In the genomic region with DNA sequence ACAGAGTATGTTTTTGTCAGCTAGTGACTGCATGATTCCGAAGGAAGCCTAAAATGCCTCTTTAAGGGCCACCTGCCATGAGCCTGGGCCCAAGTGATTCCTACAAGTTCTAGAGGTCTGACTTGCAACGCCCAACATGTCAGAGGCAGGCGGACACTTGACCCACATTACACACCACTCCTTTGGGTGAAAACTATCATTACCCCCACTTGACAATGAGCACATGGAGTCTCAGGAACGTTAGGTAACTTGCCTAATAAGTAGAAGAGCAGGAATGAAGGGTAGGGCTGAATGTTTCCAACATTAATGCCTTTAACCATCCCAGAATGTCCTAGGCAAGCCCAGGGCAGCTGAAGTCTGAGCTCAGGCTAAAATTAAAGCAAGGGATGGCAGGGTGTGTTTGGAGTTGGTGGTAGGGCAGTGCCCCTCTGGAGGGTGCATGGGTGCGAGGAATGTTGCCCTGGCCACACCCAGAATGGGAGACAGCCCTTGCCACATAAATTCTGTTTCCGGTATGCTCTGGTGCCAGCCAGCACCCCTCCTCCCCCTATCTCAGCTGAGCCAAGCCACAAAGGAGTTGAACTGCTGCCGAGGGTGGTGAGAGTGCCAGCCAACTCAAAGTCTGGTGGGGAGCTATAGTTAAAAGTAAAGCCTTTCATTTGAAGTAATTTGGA, we compare ENCODE assay signal across 10 cellular contexts. TPM values are rescaled to one million over a fixed set of nuclear protein-coding genes. Genes with fewer than 3 reads are reported as not detected.
DNase-seq lines count a peak whose midpoint lies in the region; ATAC-seq and TF ChIP-seq lines count a peak whose summit lies in the region.
"Had no signal": no experiment of that assay in that cellular context is flagged by ENCODE, and none has a peak within 500 bp of the region (broad histone marks: within the 10 kb centered on the region; RNA-seq: fewer than 3 reads in every experiment).

No MANE protein-coding gene starts in this region.

- H3K4me1 Mint-ChIP-seq in CD8-positive, alpha-beta memory T cell: peaks cover 41 to 66% (median 50%) of the 10 kb centered on the region in 3 donors
- peaks cover 12% of the 10 kb centered on the region for H3K4me1 Mint-ChIP-seq in chondrocyte (ENCODE audit: low read depth)
- H3K4me1 Mint-ChIP-seq in stimulated activated memory B cell treated with anti-CD40 and anti-IgM and Interleukin-4, amounts not matched to agents 10 μg/mL and 1 μg/mL and 100 μg/mL, for 72 hours: peaks cover 22% of the 10 kb centered on the region

- POLR2A ChIA-PET in CD8-positive, alpha-beta memory T cell (lab: Charles Lee): interaction anchor here (0.6 to 0.9 kb wide), 2 partner anchors 13 to 25 kb away, joined by 3 to 4 read pairs; no protein-coding TSS in a partner anchor

- ATAC-seq in omental fat pad (ENCODE audit: low FRiP score) (peak; percentile 51), HG03439 (IDR thresholded peaks at IDR 0.05; ENCODE audit: unreplicated experiment) (no peak)
- ATAC-seq in stimulated activated memory B cell treated with anti-CD40 and anti-IgM and Interleukin-4, amounts not matched to agents 10 μg/mL and 1 μg/mL and 100 μg/mL, for 72 hours: no peak
- ATAC-seq: activated CD4-positive, alpha-beta T cell treated with anti-CD3 and anti-CD28 coated beads for 36 hours had no signal

- peaks cover 41% of the 10 kb centered on the region for H3K4me1 ChIP-seq in CD8-positive, alpha-beta memory T cell (ENCODE audit: insufficient read depth, low read length)

- no peaks in the 10 kb centered on the region for H3K36me3 ChIP-seq in CD8-positive, alpha-beta memory T cell (ENCODE audit: insufficient read depth, low read length)
- no peaks in the 10 kb centered on the region for H3K36me3 ChIP-seq in KOPT-K1 (ENCODE audit: insufficient read depth, low read length)

- H3K27ac ChIP-seq in CD8-positive, alpha-beta memory T cell (ENCODE audit: low read depth, low read length): no peak overlapping the region
- peak overlapping the region; percentile 60 for H3K27ac ChIP-seq in KOPT-K1 (ENCODE audit: low read depth, low read length, poor library complexity, severe bottlenecking)
- H3K27ac ChIP-seq: KMS-11 had no signal

- peaks cover 0 to 1% of the 10 kb centered on the region in 2 donors for H3K27me3 Mint-ChIP-seq in CD8-positive, alpha-beta memory T cell
- H3K27me3 Mint-ChIP-seq in chondrocyte (ENCODE audit: low read depth): peaks cover 24% of the 10 kb centered on the region
- peaks cover 9% of the 10 kb centered on the region for H3K27me3 Mint-ChIP-seq in stimulated activated memory B cell treated with anti-CD40 and anti-IgM and Interleukin-4, amounts not matched to agents 10 μg/mL and 1 μg/mL and 100 μg/mL, for 72 hours
- H3K27me3 Mint-ChIP-seq: activated CD4-positive, alpha-beta T cell treated with anti-CD3 and anti-CD28 coated beads for 36 hours had no signal

- no peaks in the 10 kb centered on the region for H3K36me3 Mint-ChIP-seq in CD8-positive, alpha-beta memory T cell
- peaks cover 2% of the 10 kb centered on the region for H3K36me3 Mint-ChIP-seq in chondrocyte (ENCODE audit: low read depth)
- H3K36me3 Mint-ChIP-seq in stimulated activated memory B cell treated with anti-CD40 and anti-IgM and Interleukin-4, amounts not matched to agents 10 μg/mL and 1 μg/mL and 100 μg/mL, for 72 hours: no peaks in the 10 kb centered on the region

- TF ChIP-seq CTCF in chondrocyte (IDR thresholded peaks at IDR 0.05) (no peak), omental fat pad (IDR thresholded peaks at IDR 0.05) (no peak)

- DNase-seq in CD8-positive, alpha-beta memory T cell: peak in 2 of 5 donors; percentile 52 to 58
- no peak for DNase-seq in chondrocyte (ENCODE audit: low spot score)
- no peak for DNase-seq in omental fat pad (ENCODE audit: low spot score)
- DNase-seq in kidney glomerular epithelial cell (lab: John Stamatoyannopoulos, UW): no peak
- DNase-seq: activated CD4-positive, alpha-beta T cell treated with anti-CD3 and anti-CD28 coated beads for 36 hours; cerebellar nuclear complex had no signal

- no peaks in the 10 kb centered on the region for H3K27me3 ChIP-seq in CD8-positive, alpha-beta memory T cell (ENCODE audit: insufficient read depth, low read length, poor library complexity, severe bottlenecking)

- peak overlapping the region in 6 of 7 donors; percentile 5 to 62 (median 46) for H3K4me3 Mint-ChIP-seq in CD8-positive, alpha-beta memory T cell
- H3K4me3 Mint-ChIP-seq in chondrocyte (ENCODE audit: unreplicated experiment): no peak overlapping the region
- H3K4me3 Mint-ChIP-seq in stimulated activated memory B cell treated with anti-CD40 and anti-IgM and Interleukin-4, amounts not matched to agents 10 μg/mL and 1 μg/mL and 100 μg/mL, for 72 hours: no peak overlapping the region
- H3K4me3 Mint-ChIP-seq: activated CD4-positive, alpha-beta T cell treated with anti-CD3 and anti-CD28 coated beads for 36 hours had no signal

- H3K27ac Mint-ChIP-seq in CD8-positive, alpha-beta memory T cell: peak overlapping the region; percentile 36 to 91 (median 84)
- peak overlapping the region; percentile 30 for H3K27ac Mint-ChIP-seq in chondrocyte (ENCODE audit: unreplicated experiment)
- H3K27ac Mint-ChIP-seq in stimulated activated memory B cell treated with anti-CD40 and anti-IgM and Interleukin-4, amounts not matched to agents 10 μg/mL and 1 μg/mL and 100 μg/mL, for 72 hours: no peak overlapping the region
- H3K27ac Mint-ChIP-seq: activated CD4-positive, alpha-beta T cell treated with anti-CD3 and anti-CD28 coated beads for 36 hours had no signal

- no peaks in the 10 kb centered on the region for H3K9me3 ChIP-seq in CD8-positive, alpha-beta memory T cell (ENCODE audit: low read length)
- no peaks in the 10 kb centered on the region for H3K9me3 ChIP-seq in KOPT-K1 (ENCODE audit: insufficient read depth, low read length, poor library complexity, severe bottlenecking)

- no peak overlapping the region for H3K4me3 ChIP-seq in CD8-positive, alpha-beta memory T cell (ENCODE audit: low read length)

- no peaks in the 10 kb centered on the region for H3K9me3 Mint-ChIP-seq in CD8-positive, alpha-beta memory T cell
- no peaks in the 10 kb centered on the region for H3K9me3 Mint-ChIP-seq in chondrocyte (ENCODE audit: low read depth)
- H3K9me3 Mint-ChIP-seq in stimulated activated memory B cell treated with anti-CD40 and anti-IgM and Interleukin-4, amounts not matched to agents 10 μg/mL and 1 μg/mL and 100 μg/mL, for 72 hours: no peaks in the 10 kb centered on the region

- CTCF ChIA-PET in CD8-positive, alpha-beta memory T cell (lab: Charles Lee): interaction anchor here (3.6 kb wide), 1 partner anchor 9 kb away, joined by 14 read pairs; no protein-coding TSS in a partner anchor

RNA-seq across cellular contexts. Expression of a gene that starts 2.5 kb away (rescaled TPM):
- total RNA-seq in CD8-positive, alpha-beta memory T cell: under 1 TPM in 1 of 2 experiments, not detected in 1; 0.31 TPM
- polyA plus RNA-seq in CD8-positive, alpha-beta memory T cell: not detected
- not detected in 3 replicates for total RNA-seq in chondrocyte
- under 1 TPM in 1 of 4 donors, not detected in 3; 0.65 TPM for total RNA-seq in omental fat pad
- total RNA-seq: activated CD4-positive, alpha-beta T cell treated with anti-CD3 and anti-CD28 coated beads for 36 hours had no signal

RNA-seq across cellular contexts. Expression of a gene that starts 24.0 kb away (rescaled TPM):
- total RNA-seq in CD8-positive, alpha-beta memory T cell: 10 to 100 TPM; 20.5 to 21.8 TPM
- polyA plus RNA-seq in CD8-positive, alpha-beta memory T cell: 612 TPM
- 1.8 to 3.0 TPM (median 2.5 TPM) in 3 replicates for total RNA-seq in chondrocyte
- total RNA-seq in omental fat pad: 10 to 100 TPM; 26.3 to 91.2 (median 32.6) TPM

RNA-seq across cellular contexts. Expression of a gene that starts 53.6 kb away (rescaled TPM):
- 10 to 100 TPM; 13.9 to 16.0 TPM for total RNA-seq in CD8-positive, alpha-beta memory T cell
- polyA plus RNA-seq in CD8-positive, alpha-beta memory T cell: 39.5 TPM
- 9.3 to 22.0 TPM (median 21.2 TPM) in 3 replicates for total RNA-seq in chondrocyte
- 100 to 1,000 TPM; 125 to 616 (median 260) TPM for total RNA-seq in omental fat pad

RNA-seq across cellular contexts. Expression of a gene that starts 54.8 kb away (rescaled TPM):
- total RNA-seq in CD8-positive, alpha-beta memory T cell: not detected
- not detected for polyA plus RNA-seq in CD8-positive, alpha-beta memory T cell
- not detected in 3 replicates for total RNA-seq in chondrocyte
- 10 to 100 TPM; 59.3 to 98.5 (median 78.3) TPM for total RNA-seq in omental fat pad
- total RNA-seq: activated CD4-positive, alpha-beta T cell treated with anti-CD3 and anti-CD28 coated beads for 36 hours had no signal

Comparison
In these comparisons a context has a peak if more than half of its experiments do, and no peak if none do; other contexts are left out.
1. H3K4me3 Mint-ChIP-seq: peak in CD8-positive, alpha-beta memory T cell (6 of 7); none in chondrocyte (single experiment) and stimulated activated memory B cell treated with anti-CD40 and anti-IgM and Interleukin-4, amounts not matched to agents 10 μg/mL and 1 μg/mL and 100 μg/mL, for 72 hours (single experiment).